ENCODE assay signal across 16 cellular contexts in the genomic region with DNA sequence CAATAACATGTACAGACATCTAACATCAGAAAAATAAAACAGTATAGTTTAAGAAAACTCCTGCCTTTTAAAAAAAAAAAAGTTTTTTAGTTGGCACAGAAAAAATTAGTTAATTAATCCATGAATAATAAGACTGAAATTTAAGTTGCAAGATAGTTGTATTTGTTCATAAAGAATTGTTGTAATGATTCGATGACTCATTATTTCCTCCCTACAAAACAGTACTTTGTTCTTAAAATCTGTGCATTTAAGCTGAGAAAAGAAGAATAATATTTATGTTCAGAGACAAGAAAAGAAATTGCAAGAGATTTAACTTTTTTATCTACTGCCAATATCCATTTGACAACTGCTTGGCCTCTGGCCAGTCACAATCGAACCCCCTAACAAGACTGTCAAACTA.
A peak's percentile ranks its signal among the peaks of the same experiment; 100 is the strongest.
DNase-seq lines count a peak whose midpoint lies in the region; ATAC-seq and TF ChIP-seq lines count a peak whose summit lies in the region.
"Had no signal": no experiment of that assay in that cellular context is flagged by ENCODE, and none has a peak within 500 bp of the region (broad histone marks: within the 10 kb centered on the region; RNA-seq: fewer than 3 reads in every experiment).

No MANE protein-coding gene starts in this region.

- H3K4me3 ChIP-seq in GM23248 (no peak overlapping the region), choroid plexus epithelial cell (ENCODE audit: low read depth, low read length) (no peak overlapping the region), fibroblast of pulmonary artery (replicated peaks; ENCODE audit: low read depth, low read length) (no peak overlapping the region), right cardiac atrium (ENCODE audit: low read length) (no peak overlapping the region)
- H3K4me3 ChIP-seq: GM23338, K562 had no signal

- H4K20me1 ChIP-seq in GM23248 (ENCODE audit: insufficient read depth), result no peaks in the 10 kb centered on the region

- H3K9me2 ChIP-seq in GM23248 (ENCODE audit: insufficient read depth), result no peaks in the 10 kb centered on the region

- DNase-seq in GM23248, result peak; percentile 23
- DNase-seq in choroid plexus epithelial cell (ENCODE audit: low read depth), result peak; percentile 38
- DNase-seq in fibroblast of pulmonary artery (ENCODE audit: low read depth), result peak; percentile 58
- DNase-seq in osteocyte (ENCODE audit: extremely low spot score, unreplicated experiment), result no peak
- DNase-seq in NCI-H524 treated with DMSO at 0.1 percent for 48 hours (lab: John Stamatoyannopoulos, UW), result no peak
- DNase-seq in NCI-H345 treated with DMSO at 0.1 percent for 48 hours (lab: John Stamatoyannopoulos, UW; ENCODE audit: unreplicated experiment), result no peak
- no peak for DNase-seq in right cardiac atrium
- DNase-seq: CD4-positive, alpha-beta memory T cell; HCEC 1CT; NCI-H1105 treated with DMSO at 0.1 percent for 48 hours; NCI-H1694 treated with DMSO at 0.1 percent for 48 hours; NCI-H510A; NCI-H774 had no signal

- no peak overlapping the region for H2AFZ ChIP-seq in GM23248
- H2AFZ ChIP-seq: GM23338 had no signal

- H3K27me3 ChIP-seq in GM23248 (replicated peaks; ENCODE audit: insufficient read depth), result no peaks in the 10 kb centered on the region
- H3K27me3 ChIP-seq in right cardiac atrium (ENCODE audit: control insufficient read depth, insufficient read depth), result no peaks in the 10 kb centered on the region

- ATAC-seq in right cardiac atrium, result no peak
- ATAC-seq: GM23338, K562, Right ventricle myocardium inferior had no signal

- H3K9me3 Mint-ChIP-seq in osteocyte (ENCODE audit: unreplicated experiment), result peaks cover 6% of the 10 kb centered on the region

- H3K4me1 ChIP-seq in GM23248 (ENCODE audit: insufficient read depth), result no peaks in the 10 kb centered on the region
- no peaks in the 10 kb centered on the region for H3K4me1 ChIP-seq in right cardiac atrium (ENCODE audit: control insufficient read depth, insufficient read depth, low read length)

- no peaks in the 10 kb centered on the region for H3K27me3 Mint-ChIP-seq in osteocyte (ENCODE audit: unreplicated experiment)

- H3K9me3 ChIP-seq in GM23248 (ENCODE audit: low read depth), result no peaks in the 10 kb centered on the region
- no peaks in the 10 kb centered on the region for H3K9me3 ChIP-seq in right cardiac atrium (ENCODE audit: control insufficient read depth, low read length)

- H3K27ac ChIP-seq in GM23248 (no peak overlapping the region), right cardiac atrium (ENCODE audit: low read length) (no peak overlapping the region)

- peak overlapping the region; percentile 70 for H3K27ac Mint-ChIP-seq in osteocyte (ENCODE audit: unreplicated experiment)
- H3K27ac Mint-ChIP-seq: CD4-positive, alpha-beta memory T cell; GM23338 had no signal

- intact Hi-C loops in right cardiac atrium (cut with DNase I), result no loop called here

- H3K4me3 Mint-ChIP-seq in osteocyte (ENCODE audit: unreplicated experiment), result no peak overlapping the region
- H3K4me3 Mint-ChIP-seq: CD4-positive, alpha-beta memory T cell; GM23338 had no signal

- H3F3A ChIP-seq in GM23248 (ENCODE audit: insufficient read depth), result no peaks in the 10 kb centered on the region

- in situ Hi-C loops in GM23248 (cut with MboI), result no loop called here

- 52 to 54% methylated on average over 2 of the region's 2 CpGs for WGBS in GM23248 (ENCODE audit: low coverage in 1 of 2, low lambda C conversion rate in 2 of 2, missing lambda C conversion rate in 2 of 2), 2 experiments
- 52% methylated on average over 2 of the region's 2 CpGs for WGBS in right cardiac atrium

- no peaks in the 10 kb centered on the region for H3K36me3 ChIP-seq in GM23248 (ENCODE audit: low read depth)

- H3K79me2 ChIP-seq in GM23248 (ENCODE audit: insufficient read depth), result no peaks in the 10 kb centered on the region

- H3K36me3 Mint-ChIP-seq in osteocyte (ENCODE audit: unreplicated experiment), result peaks cover 4% of the 10 kb centered on the region
- H3K36me3 Mint-ChIP-seq: CD4-positive, alpha-beta memory T cell had no signal

- peaks cover 24% of the 10 kb centered on the region for H3K4me1 Mint-ChIP-seq in osteocyte (ENCODE audit: unreplicated experiment)
- H3K4me1 Mint-ChIP-seq: CD4-positive, alpha-beta memory T cell; GM23338 had no signal

- H3K9ac ChIP-seq in GM23248, result no peak overlapping the region

- H3K4me2 ChIP-seq in GM23248 (ENCODE audit: unreplicated experiment), result no peak overlapping the region
- H3K4me2 ChIP-seq: GM23338 had no signal

- TF ChIP-seq CTCF in choroid plexus epithelial cell (conservative IDR thresholded peaks at IDR 0.05; ENCODE audit: low read depth, low read length), result no peak
- TF ChIP-seq CTCF in fibroblast of pulmonary artery (IDR thresholded peaks at IDR 0.05; ENCODE audit: low read length, missing control alignments), result no peak
- no peak for TF ChIP-seq CTCF in osteocyte (IDR thresholded peaks at IDR 0.05)

Comparison
In these comparisons a context has a peak if more than half of its experiments do, and no peak if none do; other contexts are left out.
1. DNase-seq: peak in GM23248 (single experiment), choroid plexus epithelial cell (single experiment) and fibroblast of pulmonary artery (single experiment); none in osteocyte (single experiment), NCI-H524 treated with DMSO at 0.1 percent for 48 hours (single experiment), NCI-H345 treated with DMSO at 0.1 percent for 48 hours (single experiment) and right cardiac atrium (0 of 3).